In the genomic region with DNA sequence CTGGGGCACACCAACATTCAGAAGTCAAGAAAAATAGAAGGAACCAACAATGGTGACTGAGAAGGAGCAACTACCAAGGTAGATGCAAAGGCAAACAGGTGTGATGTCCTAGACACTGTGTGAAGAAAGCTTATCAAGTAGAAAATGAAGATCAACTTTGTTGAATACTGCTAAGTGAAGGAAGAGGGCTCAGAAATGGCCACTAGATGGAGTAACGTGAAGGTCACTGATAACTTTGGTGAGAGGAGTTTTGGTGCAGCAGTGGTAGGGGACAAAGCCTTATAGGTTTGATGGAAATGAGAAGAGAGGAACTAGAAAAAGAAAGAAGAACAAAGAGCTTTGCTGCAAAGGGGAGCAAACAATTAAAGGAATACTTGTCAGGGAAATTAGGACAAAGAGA, we compare ENCODE assay signal across 10 cellular contexts. TPM values are rescaled to one million over a fixed set of nuclear protein-coding genes. Genes with fewer than 3 reads are reported as not detected.
DNase-seq lines count a peak whose midpoint lies in the region; ATAC-seq and TF ChIP-seq lines count a peak whose summit lies in the region.
"Had no signal": no experiment of that assay in that cellular context is flagged by ENCODE, and none has a peak within 500 bp of the region (broad histone marks: within the 10 kb centered on the region; RNA-seq: fewer than 3 reads in every experiment).

No MANE protein-coding gene starts in this region.

- H3K4me3 Mint-ChIP-seq in natural killer cell, result no peak overlapping the region

- H3K4me1 Mint-ChIP-seq in natural killer cell, result no peaks in the 10 kb centered on the region

- no peaks in the 10 kb centered on the region for H3K36me3 Mint-ChIP-seq in natural killer cell

- no peak for TF ChIP-seq POLR2A in sigmoid colon (IDR thresholded peaks at IDR 0.05)

- no peak for TF ChIP-seq EP300 in sigmoid colon (IDR thresholded peaks at IDR 0.05)

- ATAC-seq in left ventricle myocardium superior (no peak), natural killer cell (no peak), HG03045 (IDR thresholded peaks at IDR 0.05; ENCODE audit: unreplicated experiment) (no peak)
- ATAC-seq: sciatic nerve had no signal

- TF ChIP-seq CTCF in left ventricle myocardium inferior (IDR thresholded peaks at IDR 0.05; ENCODE audit: borderline replicate concordance) (peak; percentile 42), epithelial cell of proximal tubule (conservative IDR thresholded peaks at IDR 0.05; ENCODE audit: low read depth, low read length) (peak; percentile 58), natural killer cell (IDR thresholded peaks at IDR 0.05) (no peak), sigmoid colon (IDR thresholded peaks at IDR 0.05) (no peak)

- no peak overlapping the region for H3K27ac Mint-ChIP-seq in natural killer cell

- no peak overlapping the region for H3K4me3 ChIP-seq in left ventricle myocardium inferior
- H3K4me3 ChIP-seq in epithelial cell of proximal tubule (ENCODE audit: low read depth, low read length), result no peak overlapping the region
- H3K4me3 ChIP-seq in sigmoid colon, result no peak overlapping the region

- 7 to 16% methylated on average over 1 of the region's 1 CpG for WGBS in sigmoid colon, 2 donors

- H3K27me3 Mint-ChIP-seq in natural killer cell (ENCODE audit: low read depth in 2 of 2), result peaks cover 5 to 6% of the 10 kb centered on the region in 2 donors

- H3K9me3 ChIP-seq in left ventricle myocardium inferior (replicated peaks), result no peaks in the 10 kb centered on the region
- H3K9me3 ChIP-seq in sigmoid colon, result no peaks in the 10 kb centered on the region

- H3K27ac ChIP-seq in left ventricle myocardium inferior (replicated peaks) (no peak overlapping the region), sigmoid colon (no peak overlapping the region)

- no peak for DNase-seq in left ventricle myocardium inferior
- DNase-seq in left ventricle myocardium superior, result no peak
- DNase-seq in NCI-H748 (lab: John Stamatoyannopoulos, UW; ENCODE audit: unreplicated experiment), result peak; percentile 40
- no peak for DNase-seq in epithelial cell of proximal tubule (ENCODE audit: low read depth)
- no peak for DNase-seq in natural killer cell
- no peak for DNase-seq in sigmoid colon
- DNase-seq in SK-N-DZ (ENCODE audit: low spot score), result no peak
- DNase-seq: NCI-H1436 treated with DMSO at 0.1 percent for 48 hours had no signal

- no peaks in the 10 kb centered on the region for H3K9me3 Mint-ChIP-seq in natural killer cell

- intact Hi-C loops in left ventricle myocardium inferior (cut with micrococcal nuclease) (no loop called here), left ventricle myocardium superior (cut with micrococcal nuclease) (no loop called here), natural killer cell (cut with micrococcal nuclease) (no loop called here), sigmoid colon (cut with DNase I) (no loop called here)

- H3K4me1 ChIP-seq in left ventricle myocardium inferior (no peaks in the 10 kb centered on the region), sigmoid colon (no peaks in the 10 kb centered on the region)

- H3K36me3 ChIP-seq in left ventricle myocardium inferior (no peaks in the 10 kb centered on the region), sigmoid colon (no peaks in the 10 kb centered on the region)

- H3K27me3 ChIP-seq in left ventricle myocardium inferior (ENCODE audit: low read depth) (no peaks in the 10 kb centered on the region), sigmoid colon (no peaks in the 10 kb centered on the region)

RNA-seq across cellular contexts. Expression of a gene that starts 23.5 kb away (rescaled TPM):
- 0.58 TPM for total RNA-seq in left ventricle myocardium inferior
- not detected for total RNA-seq in left ventricle myocardium superior
- not detected in 2 replicates for total RNA-seq in epithelial cell of proximal tubule
- total RNA-seq in natural killer cell, result not detected
- 1 to 10 TPM in 2 of 4 donors, under 1 TPM in 1, not detected in 1; 0.49 to 3.3 (median 3.2) TPM for total RNA-seq in sigmoid colon
- 1 to 10 TPM; 1.1 to 5.3 (median 3.0) TPM for polyA plus RNA-seq in sigmoid colon
- 0.05 TPM in 1 of 2 replicates, not detected in the other for polyA plus RNA-seq in SK-N-DZ (2014; cell fraction: cytosol; rRNA removed)
- not detected in 2 replicates for polyA plus RNA-seq in SK-N-DZ (2014; cell fraction: nucleus; rRNA removed)

RNA-seq across cellular contexts. Expression of a gene that starts 48.6 kb away (rescaled TPM):
- 4.5 TPM for total RNA-seq in left ventricle myocardium inferior
- total RNA-seq in left ventricle myocardium superior, result 4.0 TPM
- total RNA-seq in epithelial cell of proximal tubule, result 3.5 and 5.7 TPM in 2 replicates
- 10 to 100 TPM; 20.8 to 33.7 (median 29.0) TPM for total RNA-seq in natural killer cell
- 10 to 100 TPM in 3 of 4 donors, 1 to 10 TPM in 1; 9.3 to 41.8 (median 17.6) TPM for total RNA-seq in sigmoid colon
- 1 to 10 TPM; 3.7 to 8.3 (median 6.6) TPM for polyA plus RNA-seq in sigmoid colon
- 6.8 and 14.3 TPM in 2 replicates for polyA plus RNA-seq in SK-N-DZ (2014; cell fraction: cytosol; rRNA removed)
- polyA plus RNA-seq in SK-N-DZ (2014; cell fraction: nucleus; rRNA removed), result 12.9 and 16.3 TPM in 2 replicates

Comparison
In these comparisons a context has a peak if more than half of its experiments do, and no peak if none do; other contexts are left out.
1. CTCF ChIP-seq: peak in left ventricle myocardium inferior (single experiment) and epithelial cell of proximal tubule (single experiment); none in natural killer cell (single experiment) and sigmoid colon (0 of 4).